Comparison of ENCODE assay signal across 10 cellular contexts in the genomic region with DNA sequence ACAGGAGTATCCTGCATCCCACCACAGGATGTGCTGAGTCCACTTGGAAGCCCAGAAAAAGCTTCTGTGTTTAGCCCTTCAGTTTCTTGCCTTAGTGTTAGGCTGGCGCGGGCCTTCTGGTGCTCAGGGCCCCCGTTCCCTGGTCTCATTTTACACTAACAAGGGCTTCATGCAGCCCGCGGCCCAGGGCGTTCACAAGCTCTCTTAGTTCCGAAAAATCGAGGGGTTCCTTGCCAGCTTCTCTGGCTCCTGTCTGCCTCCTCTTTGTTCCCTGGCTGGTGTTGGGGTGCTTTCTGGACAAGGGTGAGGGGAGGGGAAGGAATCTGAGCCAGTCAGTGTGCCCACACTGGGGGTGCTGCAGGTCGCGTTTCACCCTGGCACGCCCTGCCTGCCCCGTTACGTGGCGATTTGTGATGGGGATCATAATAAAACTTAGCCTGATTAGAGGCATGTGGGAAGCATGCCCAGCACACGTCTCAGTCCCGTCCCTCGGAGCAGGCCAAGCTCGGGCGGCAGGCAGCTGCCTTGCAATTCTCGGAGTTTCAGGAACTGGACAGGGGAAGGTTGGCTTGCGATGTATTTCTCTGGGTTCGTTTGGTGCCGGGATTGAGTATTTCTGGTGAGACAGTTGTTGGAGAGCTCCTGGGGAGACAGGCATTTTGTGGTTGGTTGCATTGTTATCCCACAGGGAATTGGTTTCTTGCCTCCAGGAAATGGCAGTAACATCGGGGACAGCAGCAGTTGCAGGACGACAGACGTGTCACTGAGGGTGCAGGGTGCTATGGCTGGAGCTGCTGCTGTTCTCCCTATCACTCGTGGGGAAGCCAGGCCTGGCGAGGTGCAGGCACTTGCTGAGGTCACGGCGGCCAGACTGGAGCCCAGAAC. TPM values are rescaled to one million over a fixed set of nuclear protein-coding genes. Genes with fewer than 3 reads are reported as not detected.
DNase-seq lines count a peak whose midpoint lies in the region; ATAC-seq and TF ChIP-seq lines count a peak whose summit lies in the region.
"Had no signal": no experiment of that assay in that cellular context is flagged by ENCODE, and none has a peak within 500 bp of the region (broad histone marks: within the 10 kb centered on the region; RNA-seq: fewer than 3 reads in every experiment).

No MANE protein-coding gene starts in this region.

- CTCF ChIA-PET in AG04450 (lab: Charles Lee): no interaction called here

- H3K36me3 Mint-ChIP-seq in neural crest cell (ENCODE audit: low read depth): peaks cover 7% of the 10 kb centered on the region

- H3K27ac ChIP-seq in AG04450 (ENCODE audit: low read depth, low read length): peak overlapping the region; percentile 78

- peak overlapping the region; percentile 4; the same call in 1 of the 2 replicates for H3K4me3 ChIP-seq in AG04450 (ENCODE audit: low read depth, low read length)
- H3K4me3 ChIP-seq: HAP-1 had no signal

- H3K27me3 Mint-ChIP-seq in neural crest cell (ENCODE audit: low read depth): no peaks in the 10 kb centered on the region

- H3K9me3 Mint-ChIP-seq in neural crest cell: no peaks in the 10 kb centered on the region

- peaks cover 57% of the 10 kb centered on the region for H3K4me1 Mint-ChIP-seq in neural crest cell

- H3K27me3 ChIP-seq in AG04450 (ENCODE audit: control insufficient read depth, insufficient read depth, low read length): no peaks in the 10 kb centered on the region

- no peak for ATAC-seq in GM21619 (IDR thresholded peaks at IDR 0.05; ENCODE audit: unreplicated experiment)

- H3K27ac Mint-ChIP-seq in neural crest cell (ENCODE audit: unreplicated experiment): peak overlapping the region; percentile 35

- DNase-seq in AG04450 (ENCODE audit: low read depth, low spot score): no peak
- DNase-seq in NCI-H2107 (lab: John Stamatoyannopoulos, UW): peak; percentile 68
- DNase-seq in fibroblast of peridontal ligament (ENCODE audit: extremely low read depth): peak; percentile 87
- no peak for DNase-seq in neural crest cell (ENCODE audit: low read depth, low spot score)
- no peak for DNase-seq in DMS79 (lab: John Stamatoyannopoulos, UW)
- no peak for DNase-seq in stimulated activated CD4-positive, alpha-beta T cell treated with anti-CD3 and anti-CD28 coated beads, Interleukin-2, amount 100 ng/mL, for 24 hours
- no peak for DNase-seq in dermis blood vessel endothelial cell
- DNase-seq: T-helper 2 cell had no signal

- POLR2A ChIA-PET in AG04450 (lab: Yijun Ruan, JAX): no interaction called here

- TF ChIP-seq CTCF in AG04450 (IDR thresholded peaks at IDR 0.05; ENCODE audit: low read depth, low read length): no peak
- no peak for TF ChIP-seq CTCF in neural crest cell (conservative IDR thresholded peaks at IDR 0.05)

- H3K9me3 ChIP-seq in AG04450 (ENCODE audit: control insufficient read depth, insufficient read depth, low read length): peaks cover 3% of the 10 kb centered on the region; the same call in 1 of the 2 replicates
- H3K9me3 ChIP-seq: HAP-1 had no signal

- H3K4me3 Mint-ChIP-seq in neural crest cell: no peak overlapping the region

RNA-seq across cellular contexts. Expression of a gene that starts 22.9 kb away (rescaled TPM):
- polyA plus RNA-seq in AG04450 (2011; rRNA removed): 224 and 276 TPM in 2 replicates
- 304 and 360 TPM in 2 replicates for polyA minus RNA-seq in AG04450 (2011; rRNA and poly(A)+ RNA removed)
- total RNA-seq in neural crest cell (32.1 and 37.1 TPM in 2 replicates), dermis blood vessel endothelial cell (35.4 and 42.3 TPM in 2 replicates)

Comparison
In these comparisons a context has a peak if more than half of its experiments do, and no peak if none do; other contexts are left out.
1. DNase-seq: peak in NCI-H2107 (single experiment) and fibroblast of peridontal ligament (single experiment); none in AG04450 (single experiment), neural crest cell (single experiment), DMS79 (single experiment), stimulated activated CD4-positive, alpha-beta T cell treated with anti-CD3 and anti-CD28 coated beads, Interleukin-2, amount 100 ng/mL, for 24 hours (0 of 2) and dermis blood vessel endothelial cell (single experiment).